1 cellular context compared by ENCODE assay signal in genomic region chr2:18998492-18998891, GRCh38.
TF ChIP-seq lines count a peak whose summit lies in the region.

No MANE protein-coding gene starts in this region.

TF ChIP-seq in IMR-90, 13 proteins besides CTCF, POLR2A, EP300 and RAD21 (continued from another document):
- TF ChIP-seq RCOR1 (IDR thresholded peaks at IDR 0.05; ENCODE audit: insufficient replicate concordance, low read length) (no peak), CHD1 (IDR thresholded peaks at IDR 0.05; ENCODE audit: low read depth, low read length) (no peak), NFE2L2 (IDR thresholded peaks at IDR 0.05; ENCODE audit: low read depth, low read length) (no peak), ELK1 (IDR thresholded peaks at IDR 0.05; ENCODE audit: borderline replicate concordance, low read depth, low read length) (no peak), MAZ (IDR thresholded peaks at IDR 0.05; ENCODE audit: borderline replicate concordance, low read depth, low read length) (no peak)
TF ChIP-seq in IMR-90: peak in this region for 0.
